In genomic region chr7:144866189-144866588, GRCh38 we compare ENCODE assay signal across 20 cellular contexts.
"Had no signal": no experiment of that assay in that cellular context is flagged by ENCODE, and none has a peak within 500 bp of the region (broad histone marks: within the 10 kb centered on the region; RNA-seq: fewer than 3 reads in every experiment).

No MANE protein-coding gene starts in this region.

- H3K27me3 ChIP-seq: dorsolateral prefrontal cortex, right atrium auricular region, tibial nerve, vagina had no signal

- H3K9me3 ChIP-seq: mucosa of descending colon, right atrium auricular region, tibial nerve, vagina had no signal

- H3K27ac ChIP-seq: dorsolateral prefrontal cortex, epithelial cell of prostate, right atrium auricular region, tibial nerve, vagina, WERI-Rb-1 had no signal

- H3K4me3 ChIP-seq: dorsolateral prefrontal cortex, mucosa of descending colon, right atrium auricular region, tibial nerve, vagina had no signal

- ATAC-seq: activated naive CD8-positive, alpha-beta T cell treated with anti-CD3 and anti-CD28 coated beads, Interleukin-2, amount 50 U/mL, for 24 hours; mucosa of descending colon had no signal

- H3K36me3 ChIP-seq: right atrium auricular region, tibial nerve, vagina, WERI-Rb-1 had no signal

- DNase-seq: activated CD4-positive, alpha-beta T cell treated with anti-CD3 and anti-CD28 coated beads for 1 hour; activated CD8-positive, alpha-beta memory T cell treated with anti-CD3 and anti-CD28 coated beads for 24 hours; activated CD8-positive, alpha-beta memory T cell treated with anti-CD3 and anti-CD28 coated beads, Interleukin-2, amount 50 U/mL, for 48 hours; activated effector memory CD4-positive, alpha-beta T cell treated with Interleukin-2 at 50 U/mL for 16 hours; activated naive CD4-positive, alpha-beta T cell treated with anti-CD3 and anti-CD28 coated beads, Interleukin-2, amount 10 ng/mL, durations not matched to agents 7 days and 5 days; activated naive CD8-positive, alpha-beta T cell treated with anti-CD3 and anti-CD28 coated beads, Interleukin-2, amount 50 U/mL, for 24 hours; activated T-cell treated with anti-CD3 and anti-CD28 coated beads, Interleukin-2, amount 50 U/mL, for 48 hours; anterior cingulate cortex; caudate nucleus; dorsolateral prefrontal cortex; foreskin fibroblast; mesenchymal stem cell; mucosa of descending colon; naive B cell; stimulated activated CD4-positive, alpha-beta T cell treated with anti-CD3 and anti-CD28 coated beads, Interleukin-2, amount 100 ng/mL, for 24 hours; WERI-Rb-1 had no signal

- H3K4me1 ChIP-seq: right atrium auricular region, tibial nerve, vagina had no signal
